ENCODE assay signal across 8 cellular contexts in genomic region chr2:175366814-175367213, GRCh38.
DNase-seq lines count a peak whose midpoint lies in the region; ATAC-seq and TF ChIP-seq lines count a peak whose summit lies in the region.

No MANE protein-coding gene starts in this region.

- no peaks in the 10 kb centered on the region for H4K20me1 ChIP-seq in PC-9 (ENCODE audit: insufficient read depth)

- TF ChIP-seq CTCF in GM20000 (IDR thresholded peaks at IDR 0.05; ENCODE audit: extremely low read depth, missing control alignments) (peak; percentile 64), PC-9 (conservative IDR thresholded peaks at IDR 0.05) (peak; percentile 89), liver (IDR thresholded peaks at IDR 0.05; ENCODE audit: low read depth, low read length, missing input control) (peak; percentile 64), upper lobe of left lung (IDR thresholded peaks at IDR 0.05) (peak; percentile 41 to 61 (median 48))

- H3K9me2 ChIP-seq in PC-9 (ENCODE audit: insufficient read depth): no peaks in the 10 kb centered on the region

- H3K27ac ChIP-seq in PC-9 (no peak overlapping the region), liver (ENCODE audit: low read depth in 1 of 2, low read length in 2 of 2) (no peak overlapping the region), upper lobe of left lung (no peak overlapping the region)

- WGBS in liver: 8% methylated on average over 7 of the region's 7 CpGs
- 2 to 8% methylated on average over 7 of the region's 7 CpGs for WGBS in upper lobe of left lung, 2 donors

- DNase-seq in D341Med (ENCODE audit: low spot score) (peak; percentile 60), GM20000 (ENCODE audit: low spot score) (peak; percentile 34), LHCN-M2 (ENCODE audit: low read depth) (peak; percentile 44), PC-9 (peak in 1 of 2 experiments; percentile 18), cerebellar cortex (ENCODE audit: low spot score) (peak; percentile 25), upper lobe of left lung (no peak)

- no peaks in the 10 kb centered on the region for H3K4me1 ChIP-seq in PC-9 (replicated peaks; ENCODE audit: insufficient read depth)
- H3K4me1 ChIP-seq in liver (ENCODE audit: control insufficient read depth in 4 of 4, insufficient read depth in 4 of 4, low read length in 3 of 4): no peaks in the 10 kb centered on the region
- no peaks in the 10 kb centered on the region for H3K4me1 ChIP-seq in upper lobe of left lung

- no peak for TF ChIP-seq POLR2A in upper lobe of left lung (IDR thresholded peaks at IDR 0.05)

- intact Hi-C loops in PC-9 (cut with micrococcal nuclease; ENCODE audit: unreplicated experiment): loop anchor here (1.0 to 10.0 kb wide), 4 partner anchors 719 to 1780 kb away; no protein-coding TSS in a partner anchor

- no peak overlapping the region for H3K4me3 ChIP-seq in PC-9
- no peak overlapping the region for H3K4me3 ChIP-seq in liver (ENCODE audit: low read depth in 1 of 3, low read length in 3 of 3)
- no peak overlapping the region for H3K4me3 ChIP-seq in upper lobe of left lung

- peak; percentile 85 to 91 for TF ChIP-seq RAD21 in liver (IDR thresholded peaks at IDR 0.05)

- H3K79me2 ChIP-seq in PC-9 (ENCODE audit: low read depth): no peaks in the 10 kb centered on the region

- H3F3A ChIP-seq in PC-9 (ENCODE audit: insufficient read depth, low read depth): no peaks in the 10 kb centered on the region

- BruUV-seq in PC-9 (replicated peaks; lab: Mats Ljungman, UMichigan): no TSS peak

- CTCF ChIA-PET in PC-9 (lab: Charles Lee): no interaction called here

- H3K9me3 ChIP-seq in PC-9 (ENCODE audit: insufficient read depth, low read depth): no peaks in the 10 kb centered on the region
- H3K9me3 ChIP-seq in liver (ENCODE audit: control insufficient read depth in 4 of 4, low read length in 3 of 4): no peaks in the 10 kb centered on the region
- H3K9me3 ChIP-seq in upper lobe of left lung: no peaks in the 10 kb centered on the region

- H3K4me2 ChIP-seq in PC-9: no peak overlapping the region

- ATAC-seq in upper lobe of left lung (ENCODE audit: low FRiP score in 2 of 2) (peak; percentile 61 to 76), GM21360 (IDR thresholded peaks at IDR 0.05; ENCODE audit: unreplicated experiment) (no peak)

- TF ChIP-seq EP300 in upper lobe of left lung (IDR thresholded peaks at IDR 0.05): no peak

- no peaks in the 10 kb centered on the region for H3K36me3 ChIP-seq in PC-9 (ENCODE audit: low read depth)
- no peaks in the 10 kb centered on the region for H3K36me3 ChIP-seq in liver (ENCODE audit: control insufficient read depth in 4 of 4, insufficient read depth in 3 of 4, low read depth in 1 of 4, low read length in 3 of 4)
- no peaks in the 10 kb centered on the region for H3K36me3 ChIP-seq in upper lobe of left lung

- no peak overlapping the region for H3K9ac ChIP-seq in liver (ENCODE audit: low read depth in 1 of 2, low read length in 2 of 2)

- H3K27me3 ChIP-seq in PC-9 (ENCODE audit: insufficient read depth, low read depth) (peaks cover 15% of the 10 kb centered on the region), liver (ENCODE audit: control insufficient read depth in 4 of 4, insufficient read depth in 4 of 4, low read length in 3 of 4) (peaks cover 2 to 6% (median 3%) of the 10 kb centered on the region in 4 donors), upper lobe of left lung (no peaks in the 10 kb centered on the region)

- H2AFZ ChIP-seq in PC-9: no peak overlapping the region

- POLR2A ChIA-PET in PC-9 (lab: Charles Lee; ENCODE audit: unreplicated experiment): no interaction called here

TF ChIP-seq in liver, 16 proteins besides CTCF, POLR2A, EP300 and RAD21:
- TF ChIP-seq HNF4A (conservative IDR thresholded peaks at IDR 0.05) (no peak), FOXA1 (IDR thresholded peaks at IDR 0.05) (no peak), RXRA (IDR thresholded peaks at IDR 0.05) (no peak), JUND (IDR thresholded peaks at IDR 0.05) (no peak), YY1 (IDR thresholded peaks at IDR 0.05) (no peak), FOXA2 (IDR thresholded peaks at IDR 0.05) (no peak), NR2F2 (IDR thresholded peaks at IDR 0.05) (no peak), TAF1 (conservative IDR thresholded peaks at IDR 0.05) (no peak), MAX (IDR thresholded peaks at IDR 0.05) (no peak), ZBTB33 (IDR thresholded peaks at IDR 0.05) (no peak), HNF4G (IDR thresholded peaks at IDR 0.05) (no peak), GABPA (IDR thresholded peaks at IDR 0.05 in 1 of 2, conservative IDR thresholded peaks at IDR 0.05 in 1 of 2) (no peak)

Comparison
In these comparisons a context has a peak if more than half of its experiments do, and no peak if none do; other contexts are left out.
1. DNase-seq: peak in D341Med (single experiment), GM20000 (single experiment), LHCN-M2 (single experiment) and cerebellar cortex (single experiment); none in upper lobe of left lung (0 of 2).
2. Peak in every context shown above with its lines, with median percentiles within 50 percentile points of each other: CTCF ChIP-seq.